8 cellular contexts compared by ENCODE assay signal in the genomic region with DNA sequence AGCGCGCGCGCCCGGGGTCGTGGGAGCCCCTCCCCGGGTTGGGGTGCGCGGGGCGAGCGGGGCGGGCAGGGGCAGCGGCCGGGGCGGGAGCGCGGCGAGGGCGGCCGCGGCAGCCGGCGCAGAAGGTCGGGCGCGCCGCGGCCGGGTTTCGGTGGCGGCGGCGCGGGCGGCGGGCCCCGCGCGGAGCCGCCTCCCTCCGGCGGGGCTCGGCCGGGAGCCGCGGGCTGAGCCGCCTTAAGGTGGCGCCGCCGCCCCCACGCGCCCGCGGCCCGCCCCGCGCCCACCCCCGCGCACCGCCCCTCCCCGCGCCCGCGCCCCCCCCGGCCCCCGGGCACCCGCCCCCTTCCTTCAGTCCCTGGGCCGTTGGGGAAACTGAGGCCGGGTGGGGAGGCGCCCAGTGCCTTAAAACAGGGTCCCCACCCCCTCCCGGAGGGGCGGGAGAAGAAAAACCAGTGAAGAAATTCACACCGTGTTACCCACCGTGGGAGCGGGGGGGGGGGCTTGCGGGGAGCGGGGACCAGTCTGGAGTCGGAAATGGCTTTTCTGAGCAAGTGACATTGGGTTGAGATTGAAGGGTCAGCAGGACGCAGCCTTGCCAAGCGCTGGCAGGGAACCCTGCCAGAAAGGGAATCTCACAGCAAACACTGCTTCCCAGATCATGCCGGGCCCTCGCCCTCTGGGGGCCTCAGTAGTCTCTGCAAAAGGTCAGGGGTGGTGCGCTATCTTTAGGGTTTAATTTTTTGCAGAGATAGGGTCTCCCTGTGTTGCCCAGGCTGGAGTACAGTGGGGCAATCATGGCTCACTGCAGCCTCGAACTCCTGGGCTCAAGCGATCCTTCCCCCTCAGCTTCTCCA. TPM values are rescaled to one million over a fixed set of nuclear protein-coding genes. Genes with fewer than 3 reads are reported as not detected.
DNase-seq lines count a peak whose midpoint lies in the region; FAIRE-seq and TF ChIP-seq lines count a peak whose summit lies in the region.

A gene (minus strand): TSS at position 211 of the 854 bp plus-strand sequence. CDS start 376 bp downstream, outside the sequence.

- peaks cover 6% of the 10 kb centered on the region for H3K4me1 Mint-ChIP-seq in activated CD4-positive, alpha-beta T cell treated with anti-CD3 and anti-CD28 coated beads, Interleukin-2, amount 10 ng/mL, durations not matched to agents 24 days and 14 days
- peaks cover 1% of the 10 kb centered on the region for H3K4me1 Mint-ChIP-seq in astrocyte (ENCODE audit: low read depth, unreplicated experiment)

- H3K4me3 Mint-ChIP-seq in activated CD4-positive, alpha-beta T cell treated with anti-CD3 and anti-CD28 coated beads, Interleukin-2, amount 10 ng/mL, durations not matched to agents 24 days and 14 days = peak within 1 kb of the TSS; percentile 59
- peak within 1 kb of the TSS; percentile 78 for H3K4me3 Mint-ChIP-seq in astrocyte (ENCODE audit: unreplicated experiment)

- DNase-seq in activated CD4-positive, alpha-beta T cell treated with anti-CD3 and anti-CD28 coated beads, Interleukin-2, amount 10 ng/mL, durations not matched to agents 24 days and 14 days = no peak
- no peak for DNase-seq in activated CD4-positive, alpha-beta T cell treated with anti-CD3 and anti-CD28 coated beads for 4 hours
- DNase-seq in astrocyte (ENCODE audit: low read depth) (no peak), keratinocyte (ENCODE audit: low read depth, low spot score) (no peak), suprapubic skin (ENCODE audit: low spot score in 2 of 2) (no peak), glomerular visceral epithelial cell (ENCODE audit: extremely low spot score) (no peak), NCI-H1436 (lab: John Stamatoyannopoulos, UW) (no peak), EL (no peak)

- no peaks in the 10 kb centered on the region for H3K9me1 ChIP-seq in keratinocyte (ENCODE audit: control insufficient read depth, extremely low read depth, insufficient read depth, low read length)

- 24% methylated on average over 9 of the region's 85 CpGs for WGBS in suprapubic skin

- no peaks in the 10 kb centered on the region for H3K36me3 ChIP-seq in astrocyte (ENCODE audit: insufficient read depth, low read length)
- no peaks in the 10 kb centered on the region for H3K36me3 ChIP-seq in keratinocyte (ENCODE audit: control insufficient read depth in 2 of 2, extremely low read depth in 1 of 2, insufficient read depth in 2 of 2, low read length in 2 of 2)
- no peaks in the 10 kb centered on the region for H3K36me3 ChIP-seq in suprapubic skin

- H3K9me3 Mint-ChIP-seq in activated CD4-positive, alpha-beta T cell treated with anti-CD3 and anti-CD28 coated beads, Interleukin-2, amount 10 ng/mL, durations not matched to agents 24 days and 14 days = no peaks in the 10 kb centered on the region
- H3K9me3 Mint-ChIP-seq in astrocyte (ENCODE audit: unreplicated experiment) = peaks cover 8% of the 10 kb centered on the region

- H2AFZ ChIP-seq in astrocyte (ENCODE audit: low read depth, low read length) (no peak within 1 kb of the TSS), keratinocyte (ENCODE audit: control insufficient read depth, low read length) (no peak within 1 kb of the TSS)

- dilution Hi-C loops in keratinocyte (cut with MboI; ENCODE audit: extremely low pct_ligation_motif_present, low sequenced_read_pairs) = no loop called here

- no peak for TF ChIP-seq CTCF in astrocyte (IDR thresholded peaks at IDR 0.05; ENCODE audit: insufficient read depth, low read depth, low read length)
- no peak for TF ChIP-seq CTCF in keratinocyte (optimal IDR thresholded peaks at IDR 0.05 in 1 of 3, IDR thresholded peaks at IDR 0.05 in 1 of 3, conservative IDR thresholded peaks at IDR 0.05 in 1 of 3; ENCODE audit: extremely low read depth in 1 of 3, insufficient read depth in 2 of 3, low read length in 3 of 3)
- no peak for TF ChIP-seq CTCF in suprapubic skin (IDR thresholded peaks at IDR 0.05)

- FAIRE-seq in astrocyte (lab: Jason Lieb, UNC) = no peak
- FAIRE-seq in keratinocyte (lab: Jason Lieb, UNC) = no peak

- H3K27ac Mint-ChIP-seq in activated CD4-positive, alpha-beta T cell treated with anti-CD3 and anti-CD28 coated beads, Interleukin-2, amount 10 ng/mL, durations not matched to agents 24 days and 14 days = no peak within 1 kb of the TSS
- peak within 1 kb of the TSS; percentile 6 for H3K27ac Mint-ChIP-seq in astrocyte (ENCODE audit: unreplicated experiment)

- TF ChIP-seq POLR2A in suprapubic skin (IDR thresholded peaks at IDR 0.05) = no peak

- H3K4me1 ChIP-seq in astrocyte (ENCODE audit: insufficient read depth, low read length) = peaks cover 2% of the 10 kb centered on the region
- no peaks in the 10 kb centered on the region for H3K4me1 ChIP-seq in keratinocyte (ENCODE audit: control insufficient read depth, extremely low read depth, insufficient read depth, low read length)
- peaks cover 24% of the 10 kb centered on the region for H3K4me1 ChIP-seq in suprapubic skin

- H3K4me3 ChIP-seq in astrocyte (ENCODE audit: insufficient read depth, low read depth, low read length) = peak within 1 kb of the TSS; percentile 10
- peak within 1 kb of the TSS in 2 of 3 experiments; percentile 17 to 40 for H3K4me3 ChIP-seq in keratinocyte (ENCODE audit: control insufficient read depth in 2 of 3, extremely low read depth in 1 of 3, insufficient read depth in 2 of 3, low read depth in 1 of 3, low read length in 3 of 3)
- H3K4me3 ChIP-seq in suprapubic skin = peak within 1 kb of the TSS; percentile 66

- H3K9me3 ChIP-seq in astrocyte (ENCODE audit: insufficient read depth, low read depth, low read length) (no peaks in the 10 kb centered on the region), keratinocyte (ENCODE audit: control insufficient read depth, low read depth, low read length) (no peaks in the 10 kb centered on the region), suprapubic skin (no peaks in the 10 kb centered on the region)

- intact Hi-C loops in activated CD4-positive, alpha-beta T cell treated with anti-CD3 and anti-CD28 coated beads, Interleukin-2, amount 10 ng/mL, durations not matched to agents 24 days and 14 days (cut with micrococcal nuclease) = no loop called here

- H3K36me3 Mint-ChIP-seq in activated CD4-positive, alpha-beta T cell treated with anti-CD3 and anti-CD28 coated beads, Interleukin-2, amount 10 ng/mL, durations not matched to agents 24 days and 14 days (ENCODE audit: low read depth) = no peaks in the 10 kb centered on the region
- H3K36me3 Mint-ChIP-seq in astrocyte (ENCODE audit: low read depth, unreplicated experiment) = peaks cover 4% of the 10 kb centered on the region

- H3K79me2 ChIP-seq in astrocyte (ENCODE audit: insufficient read depth, low read length) (no peaks in the 10 kb centered on the region), keratinocyte (ENCODE audit: control insufficient read depth, insufficient read depth, low read length) (no peaks in the 10 kb centered on the region)

- H3K27ac ChIP-seq in astrocyte (ENCODE audit: low read depth, low read length) (no peak within 1 kb of the TSS), keratinocyte (ENCODE audit: control insufficient read depth, insufficient read depth, low read length) (no peak within 1 kb of the TSS), suprapubic skin (peak within 1 kb of the TSS; percentile 56)

- no peaks in the 10 kb centered on the region for H4K20me1 ChIP-seq in astrocyte (ENCODE audit: insufficient read depth, low read length)
- no peaks in the 10 kb centered on the region for H4K20me1 ChIP-seq in keratinocyte (ENCODE audit: control insufficient read depth, extremely low read depth, insufficient read depth, low read length)

- H3K9ac ChIP-seq in astrocyte (ENCODE audit: low read length) = no peak within 1 kb of the TSS
- no peak within 1 kb of the TSS for H3K9ac ChIP-seq in keratinocyte (ENCODE audit: control insufficient read depth, extremely low read depth, insufficient read depth, low read length)

- peak within 1 kb of the TSS; percentile 65 for H3K4me2 ChIP-seq in astrocyte (ENCODE audit: low read length)
- H3K4me2 ChIP-seq in keratinocyte (ENCODE audit: control insufficient read depth, extremely low read depth, insufficient read depth, low read depth, low read length) = peak within 1 kb of the TSS; percentile 27

- no peak for TF ChIP-seq EP300 in suprapubic skin (IDR thresholded peaks at IDR 0.05)

- H3K27me3 ChIP-seq in astrocyte (ENCODE audit: insufficient read depth, low read length) = peaks cover 57% of the 10 kb centered on the region
- peaks cover 25% of the 10 kb centered on the region for H3K27me3 ChIP-seq in keratinocyte (ENCODE audit: control insufficient read depth, extremely low read depth, insufficient read depth, low read length)
- no peaks in the 10 kb centered on the region for H3K27me3 ChIP-seq in suprapubic skin

- H3K27me3 Mint-ChIP-seq in activated CD4-positive, alpha-beta T cell treated with anti-CD3 and anti-CD28 coated beads, Interleukin-2, amount 10 ng/mL, durations not matched to agents 24 days and 14 days = peaks cover 59% of the 10 kb centered on the region
- peaks cover 78% of the 10 kb centered on the region for H3K27me3 Mint-ChIP-seq in astrocyte (ENCODE audit: low read depth, unreplicated experiment)

RNA-seq across cellular contexts. Expression of the gene that starts here (rescaled TPM):
- total RNA-seq in activated CD4-positive, alpha-beta T cell treated with anti-CD3 and anti-CD28 coated beads, Interleukin-2, amount 10 ng/mL, durations not matched to agents 24 days and 14 days = 1.4 and 2.3 TPM in 2 replicates
- total RNA-seq in astrocyte = 0.48 and 0.79 TPM in 2 replicates
- 0.70 to 1.0 TPM (median 0.88 TPM) in 3 replicates for polyA plus RNA-seq in keratinocyte
- 0.94 TPM for polyA plus RNA-seq in keratinocyte (2011; ENCODE audit: low read depth)
- 0.36 and 0.97 TPM in 2 replicates for polyA plus RNA-seq in keratinocyte (2011; cell fraction: cytosol; rRNA removed)
- 1.2 and 2.3 TPM in 2 replicates for polyA plus RNA-seq in keratinocyte (2011; cell fraction: nucleus; rRNA removed)
- 0.82 and 1.4 TPM in 2 replicates for polyA plus RNA-seq in keratinocyte (2012; ENCODE audit: low replicate concordance)
- 0.63 to 2.2 TPM (median 0.90 TPM) in 3 replicates for polyA minus RNA-seq in keratinocyte
- polyA minus RNA-seq in keratinocyte (2011; cell fraction: cytosol; rRNA and poly(A)+ RNA removed) = 7.5 TPM
- 0.95 and 1.2 TPM in 2 replicates for polyA minus RNA-seq in keratinocyte (2011; cell fraction: nucleus; rRNA and poly(A)+ RNA removed)
- 10 to 100 TPM; 18.2 to 35.6 (median 27.3) TPM for total RNA-seq in suprapubic skin

Comparison
In these comparisons a context has a peak if more than half of its experiments do, and no peak if none do; other contexts are left out.
1. H3K4me3 ChIP-seq: peak in every context shown above with its lines; median percentile 66 in suprapubic skin; 28 in keratinocyte; 10 in astrocyte.